17 cellular contexts compared by ENCODE assay signal in genomic region chr4:146245246-146245645, GRCh38. TPM values are rescaled to one million over a fixed set of nuclear protein-coding genes. Genes with fewer than 3 reads are reported as not detected.
DNase-seq lines count a peak whose midpoint lies in the region; ATAC-seq lines count a peak whose summit lies in the region.
"Had no signal": no experiment of that assay in that cellular context is flagged by ENCODE, and none has a peak within 500 bp of the region (broad histone marks: within the 10 kb centered on the region; RNA-seq: fewer than 3 reads in every experiment).

No MANE protein-coding gene starts in this region.

- H3K27me3 Mint-ChIP-seq in stimulated activated naive CD8-positive, alpha-beta T cell treated with anti-CD3 and anti-CD28 coated beads, Interleukin-15, Interleukin-2, amounts not matched to agents 100 ng/mL and 50 ng/mL, for 24 hours: no peaks in the 10 kb centered on the region
- no peaks in the 10 kb centered on the region for H3K27me3 Mint-ChIP-seq in stimulated activated naive CD8-positive, alpha-beta T cell treated with anti-CD3 and anti-CD28 coated beads, Interleukin-15, amount 100 ng/mL, for 72 hours
- no peaks in the 10 kb centered on the region for H3K27me3 Mint-ChIP-seq in activated naive CD8-positive, alpha-beta T cell treated with anti-CD3 and anti-CD28 coated beads, Interleukin-2, amount 50 U/mL, for 24 hours
- H3K27me3 Mint-ChIP-seq in naive thymus-derived CD8-positive, alpha-beta T cell: peaks cover 0 to 7% (median 3%) of the 10 kb centered on the region in 5 donors

- H3K9me3 Mint-ChIP-seq in stimulated activated naive CD8-positive, alpha-beta T cell treated with anti-CD3 and anti-CD28 coated beads, Interleukin-15, Interleukin-2, amounts not matched to agents 100 ng/mL and 50 ng/mL, for 24 hours: no peaks in the 10 kb centered on the region
- no peaks in the 10 kb centered on the region for H3K9me3 Mint-ChIP-seq in stimulated activated naive CD8-positive, alpha-beta T cell treated with anti-CD3 and anti-CD28 coated beads, Interleukin-15, amount 100 ng/mL, for 72 hours
- peaks cover 4% of the 10 kb centered on the region for H3K9me3 Mint-ChIP-seq in activated naive CD8-positive, alpha-beta T cell treated with anti-CD3 and anti-CD28 coated beads, Interleukin-2, amount 50 U/mL, for 24 hours
- H3K9me3 Mint-ChIP-seq in naive thymus-derived CD8-positive, alpha-beta T cell: no peaks in the 10 kb centered on the region
- H3K9me3 Mint-ChIP-seq: natural killer cell had no signal

- H3K4me3 ChIP-seq in aorta (ENCODE audit: low read length in 2 of 2): no peak overlapping the region

- H3K27ac Mint-ChIP-seq in stimulated activated naive CD8-positive, alpha-beta T cell treated with anti-CD3 and anti-CD28 coated beads, Interleukin-15, Interleukin-2, amounts not matched to agents 100 ng/mL and 50 ng/mL, for 24 hours: peak overlapping the region; percentile 75
- H3K27ac Mint-ChIP-seq in stimulated activated naive CD8-positive, alpha-beta T cell treated with anti-CD3 and anti-CD28 coated beads, Interleukin-15, amount 100 ng/mL, for 72 hours: no peak overlapping the region
- peak overlapping the region; percentile 72 for H3K27ac Mint-ChIP-seq in activated naive CD8-positive, alpha-beta T cell treated with anti-CD3 and anti-CD28 coated beads, Interleukin-2, amount 50 U/mL, for 24 hours
- no peak overlapping the region for H3K27ac Mint-ChIP-seq in naive thymus-derived CD8-positive, alpha-beta T cell
- H3K27ac Mint-ChIP-seq: natural killer cell had no signal

- POLR2A ChIA-PET in naive thymus-derived CD8-positive, alpha-beta T cell (lab: Charles Lee): no interaction called here

- H3K27ac ChIP-seq in aorta (ENCODE audit: low read depth in 1 of 2, low read length in 2 of 2): peak overlapping the region; percentile 33 to 62

- no peaks in the 10 kb centered on the region for H3K36me3 Mint-ChIP-seq in stimulated activated naive CD8-positive, alpha-beta T cell treated with anti-CD3 and anti-CD28 coated beads, Interleukin-15, Interleukin-2, amounts not matched to agents 100 ng/mL and 50 ng/mL, for 24 hours (ENCODE audit: low read depth)
- H3K36me3 Mint-ChIP-seq in activated naive CD8-positive, alpha-beta T cell treated with anti-CD3 and anti-CD28 coated beads, Interleukin-2, amount 50 U/mL, for 24 hours (ENCODE audit: low read depth): no peaks in the 10 kb centered on the region
- no peaks in the 10 kb centered on the region for H3K36me3 Mint-ChIP-seq in naive thymus-derived CD8-positive, alpha-beta T cell
- H3K36me3 Mint-ChIP-seq: natural killer cell had no signal

- no peaks in the 10 kb centered on the region for H3K27me3 ChIP-seq in aorta (ENCODE audit: control insufficient read depth in 1 of 2, insufficient read depth in 2 of 2, low read length in 1 of 2)

- no peak for ATAC-seq in stimulated activated naive CD8-positive, alpha-beta T cell treated with anti-CD3 and anti-CD28 coated beads, Interleukin-15, amount 100 ng/mL, for 72 hours
- ATAC-seq in activated naive CD8-positive, alpha-beta T cell treated with anti-CD3 and anti-CD28 coated beads, Interleukin-2, amount 50 U/mL, for 24 hours: no peak
- ATAC-seq in aorta (ENCODE audit: low FRiP score): no peak
- ATAC-seq in naive thymus-derived CD8-positive, alpha-beta T cell: no peak
- ATAC-seq in HG02763 (IDR thresholded peaks at IDR 0.05; ENCODE audit: unreplicated experiment): no peak
- ATAC-seq in GM21723 (IDR thresholded peaks at IDR 0.05; ENCODE audit: unreplicated experiment): no peak
- ATAC-seq: natural killer cell had no signal

- WGBS in aorta, 2 donors: 14 to 15% methylated on average over 3 of the region's 3 CpGs

- peak overlapping the region; percentile 6 for H3K4me3 Mint-ChIP-seq in stimulated activated naive CD8-positive, alpha-beta T cell treated with anti-CD3 and anti-CD28 coated beads, Interleukin-15, Interleukin-2, amounts not matched to agents 100 ng/mL and 50 ng/mL, for 24 hours
- no peak overlapping the region for H3K4me3 Mint-ChIP-seq in stimulated activated naive CD8-positive, alpha-beta T cell treated with anti-CD3 and anti-CD28 coated beads, Interleukin-15, amount 100 ng/mL, for 72 hours
- H3K4me3 Mint-ChIP-seq in activated naive CD8-positive, alpha-beta T cell treated with anti-CD3 and anti-CD28 coated beads, Interleukin-2, amount 50 U/mL, for 24 hours: peak overlapping the region; percentile 15
- no peak overlapping the region for H3K4me3 Mint-ChIP-seq in naive thymus-derived CD8-positive, alpha-beta T cell
- H3K4me3 Mint-ChIP-seq: natural killer cell had no signal

- no peak for DNase-seq in stimulated activated naive CD8-positive, alpha-beta T cell treated with anti-CD3 and anti-CD28 coated beads, Interleukin-15, amount 100 ng/mL, for 72 hours
- DNase-seq in activated naive CD8-positive, alpha-beta T cell treated with anti-CD3 and anti-CD28 coated beads, Interleukin-2, amount 50 U/mL, for 24 hours: no peak
- DNase-seq in kidney tubule cell (ENCODE audit: low spot score): peak; percentile 66
- peak in 1 of 2 donors; percentile 62 for DNase-seq in aorta
- DNase-seq in naive thymus-derived CD8-positive, alpha-beta T cell: no peak
- DNase-seq: activated naive CD4-positive, alpha-beta T cell; effector CD8-positive, alpha-beta T cell; mammary epithelial cell; natural killer cell; NCI-H1694; NCI-H526 treated with DMSO at 0.1 percent for 48 hours had no signal

- H3K9me3 ChIP-seq in aorta (ENCODE audit: control insufficient read depth, low read length): no peaks in the 10 kb centered on the region

- H3K36me3 ChIP-seq in aorta (ENCODE audit: control insufficient read depth in 1 of 2, insufficient read depth in 2 of 2, low read length in 1 of 2): no peaks in the 10 kb centered on the region

- intact Hi-C loops in aorta (cut with DNase I): no loop called here

- peaks cover 53% of the 10 kb centered on the region for H3K4me1 Mint-ChIP-seq in stimulated activated naive CD8-positive, alpha-beta T cell treated with anti-CD3 and anti-CD28 coated beads, Interleukin-15, Interleukin-2, amounts not matched to agents 100 ng/mL and 50 ng/mL, for 24 hours (ENCODE audit: low read depth)
- H3K4me1 Mint-ChIP-seq in stimulated activated naive CD8-positive, alpha-beta T cell treated with anti-CD3 and anti-CD28 coated beads, Interleukin-15, amount 100 ng/mL, for 72 hours: peaks cover 51% of the 10 kb centered on the region
- H3K4me1 Mint-ChIP-seq in activated naive CD8-positive, alpha-beta T cell treated with anti-CD3 and anti-CD28 coated beads, Interleukin-2, amount 50 U/mL, for 24 hours: peaks cover 55% of the 10 kb centered on the region
- peaks cover 10 to 17% (median 14%) of the 10 kb centered on the region in 4 donors for H3K4me1 Mint-ChIP-seq in naive thymus-derived CD8-positive, alpha-beta T cell

- peaks cover 1 to 7% of the 10 kb centered on the region in 2 donors for H3K4me1 ChIP-seq in aorta (ENCODE audit: control insufficient read depth in 1 of 2, insufficient read depth in 2 of 2, low read length in 2 of 2)

RNA-seq across cellular contexts. Expression of gene REELD1, which starts 30.9 kb away (rescaled TPM):
- under 1 TPM; 0.29 to 0.63 TPM for total RNA-seq in aorta
- under 1 TPM in 1 of 2 donors, not detected in 1; 0.10 TPM for polyA plus RNA-seq in aorta
- 1 to 10 TPM; 1.2 to 1.8 TPM for total RNA-seq in naive thymus-derived CD8-positive, alpha-beta T cell
- not detected for polyA plus RNA-seq in naive thymus-derived CD8-positive, alpha-beta T cell
- total RNA-seq: bronchial epithelial cell, mammary epithelial cell, pulmonary artery endothelial cell, RPMI7951 had no signal
- polyA plus RNA-seq: mammary epithelial cell had no signal

Comparison
In these comparisons a context has a peak if more than half of its experiments do, and no peak if none do; other contexts are left out.
1. H3K27ac Mint-ChIP-seq: peak in stimulated activated naive CD8-positive, alpha-beta T cell treated with anti-CD3 and anti-CD28 coated beads, Interleukin-15, Interleukin-2, amounts not matched to agents 100 ng/mL and 50 ng/mL, for 24 hours (single experiment) and activated naive CD8-positive, alpha-beta T cell treated with anti-CD3 and anti-CD28 coated beads, Interleukin-2, amount 50 U/mL, for 24 hours (single experiment); none in stimulated activated naive CD8-positive, alpha-beta T cell treated with anti-CD3 and anti-CD28 coated beads, Interleukin-15, amount 100 ng/mL, for 72 hours (0 of 2) and naive thymus-derived CD8-positive, alpha-beta T cell (0 of 10).
2. H3K4me3 Mint-ChIP-seq: peak in stimulated activated naive CD8-positive, alpha-beta T cell treated with anti-CD3 and anti-CD28 coated beads, Interleukin-15, Interleukin-2, amounts not matched to agents 100 ng/mL and 50 ng/mL, for 24 hours (single experiment) and activated naive CD8-positive, alpha-beta T cell treated with anti-CD3 and anti-CD28 coated beads, Interleukin-2, amount 50 U/mL, for 24 hours (single experiment); none in stimulated activated naive CD8-positive, alpha-beta T cell treated with anti-CD3 and anti-CD28 coated beads, Interleukin-15, amount 100 ng/mL, for 72 hours (0 of 2) and naive thymus-derived CD8-positive, alpha-beta T cell (0 of 10).